11 cellular contexts compared by ENCODE assay signal in the genomic region with DNA sequence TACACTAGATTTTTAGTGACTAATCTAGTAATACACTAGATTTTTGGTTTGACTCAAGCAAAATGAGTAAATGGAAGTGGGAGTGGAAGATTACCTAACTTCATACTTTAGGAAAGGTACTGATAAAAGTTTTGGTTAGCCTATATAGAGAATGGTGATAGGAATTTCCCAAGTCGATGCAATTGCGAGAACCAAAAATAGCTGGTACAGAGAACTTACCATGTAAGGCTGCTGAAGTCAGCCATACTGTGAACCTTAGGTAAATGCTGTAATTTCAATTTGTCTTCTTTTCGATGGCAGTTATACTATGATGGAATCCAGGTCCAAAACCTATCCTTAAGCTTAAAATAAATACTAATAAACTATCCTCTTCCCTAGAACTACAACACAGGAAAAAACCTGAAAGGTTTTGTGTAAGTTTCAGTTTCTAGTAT. TPM values are rescaled to one million over a fixed set of nuclear protein-coding genes. Genes with fewer than 3 reads are reported as not detected.
A peak's percentile ranks its signal among the peaks of the same experiment; 100 is the strongest.
DNase-seq lines count a peak whose midpoint lies in the region; ATAC-seq and TF ChIP-seq lines count a peak whose summit lies in the region.
"Had no signal": no experiment of that assay in that cellular context is flagged by ENCODE, and none has a peak within 500 bp of the region (broad histone marks: within the 10 kb centered on the region; RNA-seq: fewer than 3 reads in every experiment).

No MANE protein-coding gene starts in this region.

- H3K9me2 ChIP-seq in SU-DHL-6 (replicated peaks; ENCODE audit: insufficient read depth, low read length): no peaks in the 10 kb centered on the region

- CTCF ChIA-PET in activated naive CD4-positive, alpha-beta T cell treated with anti-CD3 and anti-CD28 coated beads for 36 hours (lab: Charles Lee): interaction anchor here (0.9 to 1.0 kb wide), 2 partner anchors 13 to 153 kb away, joined by 3 to 4 read pairs; no protein-coding TSS in a partner anchor

- peak overlapping the region; percentile 49 for H3K4me3 Mint-ChIP-seq in activated naive CD4-positive, alpha-beta T cell treated with anti-CD3 and anti-CD28 coated beads for 36 hours

- H3K27me3 ChIP-seq in SU-DHL-6 (ENCODE audit: low read length) (no peaks in the 10 kb centered on the region), subcutaneous abdominal adipose tissue (ENCODE audit: control insufficient read depth in 5 of 5, insufficient read depth in 4 of 5, low read length in 5 of 5) (no peaks in the 10 kb centered on the region)
- H3K27me3 ChIP-seq: MG63 had no signal

- peaks cover 48% of the 10 kb centered on the region for H3K36me3 Mint-ChIP-seq in activated naive CD4-positive, alpha-beta T cell treated with anti-CD3 and anti-CD28 coated beads for 36 hours (ENCODE audit: low read depth)

- peaks cover 67% of the 10 kb centered on the region for H3K4me1 Mint-ChIP-seq in activated naive CD4-positive, alpha-beta T cell treated with anti-CD3 and anti-CD28 coated beads for 36 hours (ENCODE audit: low read depth)

- H3K27ac Mint-ChIP-seq in activated naive CD4-positive, alpha-beta T cell treated with anti-CD3 and anti-CD28 coated beads for 36 hours: peak overlapping the region; percentile 89

- TF ChIP-seq CTCF in SU-DHL-6 (IDR thresholded peaks at IDR 0.05; ENCODE audit: insufficient read depth, low read length, poor library complexity, severe bottlenecking): no peak
- TF ChIP-seq CTCF in fibroblast of villous mesenchyme (IDR thresholded peaks at IDR 0.05; ENCODE audit: insufficient read depth, low read depth, low read length): no peak

- peaks cover 59% of the 10 kb centered on the region for H3K36me3 ChIP-seq in SU-DHL-6 (ENCODE audit: low read length)
- peaks cover 13 to 43% (median 30%) of the 10 kb centered on the region in 5 donors for H3K36me3 ChIP-seq in subcutaneous abdominal adipose tissue (ENCODE audit: control insufficient read depth in 5 of 5, insufficient read depth in 5 of 5, low read length in 5 of 5)

- peaks cover 0 to 24% (median 23%) of the 10 kb centered on the region in 5 donors for H3K4me1 ChIP-seq in subcutaneous abdominal adipose tissue (ENCODE audit: control insufficient read depth in 5 of 5, insufficient read depth in 5 of 5, low read length in 5 of 5)

- H3K4me3 ChIP-seq in SU-DHL-6 (ENCODE audit: insufficient read depth, low read length, poor library complexity, severe bottlenecking) (no peak overlapping the region), fibroblast of villous mesenchyme (ENCODE audit: low read depth, low read length) (no peak overlapping the region), subcutaneous abdominal adipose tissue (ENCODE audit: low read depth in 1 of 5, low read length in 5 of 5) (no peak overlapping the region)
- H3K4me3 ChIP-seq: MG63 had no signal

- H2AFZ ChIP-seq in SU-DHL-6 (ENCODE audit: low read depth, low read length, severe bottlenecking): no peak overlapping the region

- peak overlapping the region; percentile 24 for H3K4me2 ChIP-seq in SU-DHL-6 (ENCODE audit: low read depth, low read length, poor library complexity, severe bottlenecking)

- H3F3A ChIP-seq in SU-DHL-6 (ENCODE audit: insufficient read depth): peaks cover 87% of the 10 kb centered on the region

- intact Hi-C loops in activated naive CD4-positive, alpha-beta T cell treated with anti-CD3 and anti-CD28 coated beads for 36 hours (cut with micrococcal nuclease): loop anchor here (1.0 to 10.0 kb wide), 2 partner anchors 16 to 541 kb away; a partner anchor contains a TSS

- DNase-seq in activated naive CD4-positive, alpha-beta T cell treated with anti-CD3 and anti-CD28 coated beads for 36 hours: no peak
- DNase-seq in activated naive CD4-positive, alpha-beta T cell treated with anti-CD3 and anti-CD28 coated beads, Interleukin-2, amount 50 U/mL, for 16 hours: no peak
- DNase-seq in fibroblast of villous mesenchyme (ENCODE audit: low read depth) (peak; percentile 79), HuH-7 (ENCODE audit: low spot score) (no peak), D341Med (ENCODE audit: low spot score) (no peak)
- DNase-seq: MG63, SIG-M5 had no signal

- no peaks in the 10 kb centered on the region for H3K27me3 Mint-ChIP-seq in activated naive CD4-positive, alpha-beta T cell treated with anti-CD3 and anti-CD28 coated beads for 36 hours (ENCODE audit: low read depth)

- H3K9ac ChIP-seq in SU-DHL-6 (ENCODE audit: low read length) (no peak overlapping the region), subcutaneous abdominal adipose tissue (ENCODE audit: low read length in 5 of 5) (peak overlapping the region in 1 of 5 donors; percentile 32)

- H3K9me3 Mint-ChIP-seq in activated naive CD4-positive, alpha-beta T cell treated with anti-CD3 and anti-CD28 coated beads for 36 hours: no peaks in the 10 kb centered on the region

- H3K27ac ChIP-seq in SU-DHL-6 (ENCODE audit: low read depth, low read length) (peak overlapping the region; percentile 67), subcutaneous abdominal adipose tissue (ENCODE audit: low read depth, low read length) (peak overlapping the region; percentile 59)

- H4K20me1 ChIP-seq in SU-DHL-6 (ENCODE audit: low read depth, low read length): peaks cover 48% of the 10 kb centered on the region

- no peaks in the 10 kb centered on the region for H3K9me3 ChIP-seq in SU-DHL-6 (ENCODE audit: insufficient read depth, low read length)
- no peaks in the 10 kb centered on the region for H3K9me3 ChIP-seq in subcutaneous abdominal adipose tissue (ENCODE audit: control insufficient read depth in 5 of 5, low read length in 5 of 5)
- H3K9me3 ChIP-seq: MG63 had no signal

- H3K79me2 ChIP-seq in SU-DHL-6 (ENCODE audit: insufficient read depth, low read length): peaks cover 40% of the 10 kb centered on the region

- no peak for ATAC-seq in HG03354 (IDR thresholded peaks at IDR 0.05; ENCODE audit: poor library complexity, severe bottlenecking, unreplicated experiment)

RNA-seq across cellular contexts. Expression of a gene that starts 4.6 kb away (rescaled TPM):
- 100 to 1,000 TPM; 178 to 209 TPM for total RNA-seq in activated naive CD4-positive, alpha-beta T cell treated with anti-CD3 and anti-CD28 coated beads for 36 hours
- 60.9 and 108 TPM in 2 replicates for total RNA-seq in fibroblast of villous mesenchyme

RNA-seq across cellular contexts. Expression of a gene that starts 15.9 kb away (rescaled TPM):
- total RNA-seq in activated naive CD4-positive, alpha-beta T cell treated with anti-CD3 and anti-CD28 coated beads for 36 hours: 100 to 1,000 TPM; 169 to 178 TPM
- total RNA-seq in fibroblast of villous mesenchyme: 83.8 and 117 TPM in 2 replicates

RNA-seq across cellular contexts. Expression of a gene that starts 51.1 kb away (rescaled TPM):
- total RNA-seq in activated naive CD4-positive, alpha-beta T cell treated with anti-CD3 and anti-CD28 coated beads for 36 hours: not detected
- total RNA-seq in fibroblast of villous mesenchyme: not detected in 2 replicates
- total RNA-seq: myocyte had no signal
